ENCODE assay signal across 12 cellular contexts in the genomic region with DNA sequence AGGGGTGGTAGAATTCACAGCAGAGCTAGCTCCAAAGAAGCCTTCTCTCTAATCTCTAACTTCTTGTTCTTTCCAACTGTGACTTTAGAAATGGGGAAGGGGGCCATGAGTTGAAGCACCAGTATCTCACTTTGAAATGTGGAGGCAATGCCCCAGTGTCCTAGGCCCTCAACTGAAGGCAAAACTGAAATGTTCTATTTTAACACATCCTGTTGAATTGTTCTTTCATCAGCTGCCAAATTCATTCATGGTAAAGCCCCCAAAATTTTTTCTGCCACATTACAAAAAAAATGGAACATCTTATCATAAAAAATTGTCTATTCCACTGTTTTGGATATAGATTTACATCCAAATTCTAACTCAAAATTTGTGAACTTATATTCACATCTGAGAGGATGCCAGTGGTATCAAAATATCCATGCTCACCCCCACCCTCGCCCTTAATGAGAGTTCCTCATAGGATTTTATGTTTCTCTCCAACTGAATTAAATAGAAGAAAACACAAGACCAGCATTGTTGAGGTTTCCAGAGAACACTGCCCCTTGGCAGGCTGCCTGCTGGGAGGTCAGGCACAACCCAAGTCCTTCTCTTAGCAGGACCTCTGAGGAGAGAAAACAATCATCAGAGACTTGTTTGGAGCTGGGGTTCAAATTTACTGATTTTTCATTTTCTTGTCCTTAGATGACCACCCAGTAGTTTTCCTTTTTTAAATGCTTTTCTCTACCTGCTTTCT.
DNase-seq lines count a peak whose midpoint lies in the region; ATAC-seq, FAIRE-seq and TF ChIP-seq lines count a peak whose summit lies in the region.
"Had no signal": no experiment of that assay in that cellular context is flagged by ENCODE, and none has a peak within 500 bp of the region (broad histone marks: within the 10 kb centered on the region; RNA-seq: fewer than 3 reads in every experiment).

No MANE protein-coding gene starts in this region.

- DNase-seq in activated CD4-positive, alpha-beta T cell treated with anti-CD3 and anti-CD28 coated beads, Interleukin-2, amount 10 ng/mL, durations not matched to agents 24 days and 14 days: no peak
- no peak for DNase-seq in activated CD4-positive, alpha-beta T cell treated with anti-CD3 and anti-CD28 coated beads, Interleukin-2, amount 50 U/mL, for 1 hour
- peak; percentile 89 for DNase-seq in astrocyte of the hippocampus (ENCODE audit: low read depth, low spot score)
- no peak for DNase-seq in immature natural killer cell
- DNase-seq in stimulated activated naive B cell treated with anti-CD40 and anti-IgM and Interleukin-4, amounts not matched to agents 10 μg/mL and 1 μg/mL and 100 μg/mL, for 72 hours: no peak
- DNase-seq in H54 (ENCODE audit: insufficient read length, low spot score): no peak
- no peak for DNase-seq in GM19238 (ENCODE audit: insufficient read length, low spot score)
- DNase-seq in stimulated activated naive CD4-positive, alpha-beta T cell treated with Interleukin-2 at 50 U/mL for 16 hours (lab: John Stamatoyannopoulos, UW): no peak
- DNase-seq: activated CD4-positive, alpha-beta T cell treated with anti-CD3 and anti-CD28 coated beads for 1 hour; islet precursor cell; stimulated activated CD4-positive, alpha-beta T cell treated with anti-CD3 and anti-CD28 coated beads, Interleukin-15, amount 100 ng/mL, for 24 hours had no signal

- H3K4me1 Mint-ChIP-seq in activated CD4-positive, alpha-beta T cell treated with anti-CD3 and anti-CD28 coated beads, Interleukin-2, amount 10 ng/mL, durations not matched to agents 24 days and 14 days: peaks cover 26% of the 10 kb centered on the region
- peaks cover 22 to 57% of the 10 kb centered on the region in 2 donors for H3K4me1 Mint-ChIP-seq in immature natural killer cell
- peaks cover 5 to 13% of the 10 kb centered on the region in 2 donors for H3K4me1 Mint-ChIP-seq in stimulated activated naive B cell treated with anti-CD40 and anti-IgM and Interleukin-4, amounts not matched to agents 10 μg/mL and 1 μg/mL and 100 μg/mL, for 72 hours

- H3K4me3 Mint-ChIP-seq in activated CD4-positive, alpha-beta T cell treated with anti-CD3 and anti-CD28 coated beads, Interleukin-2, amount 10 ng/mL, durations not matched to agents 24 days and 14 days: no peak overlapping the region
- H3K4me3 Mint-ChIP-seq in immature natural killer cell: no peak overlapping the region
- no peak overlapping the region for H3K4me3 Mint-ChIP-seq in stimulated activated naive B cell treated with anti-CD40 and anti-IgM and Interleukin-4, amounts not matched to agents 10 μg/mL and 1 μg/mL and 100 μg/mL, for 72 hours

- FAIRE-seq in H54 (lab: Jason Lieb, UNC): no peak
- FAIRE-seq: A204.1 had no signal

- H3K9me3 Mint-ChIP-seq in activated CD4-positive, alpha-beta T cell treated with anti-CD3 and anti-CD28 coated beads, Interleukin-2, amount 10 ng/mL, durations not matched to agents 24 days and 14 days: peaks cover 21% of the 10 kb centered on the region
- H3K9me3 Mint-ChIP-seq in immature natural killer cell: no peaks in the 10 kb centered on the region
- H3K9me3 Mint-ChIP-seq in stimulated activated naive B cell treated with anti-CD40 and anti-IgM and Interleukin-4, amounts not matched to agents 10 μg/mL and 1 μg/mL and 100 μg/mL, for 72 hours: peaks cover 0 to 11% of the 10 kb centered on the region in 2 donors

- no peak for ATAC-seq in stimulated activated naive B cell treated with anti-CD40 and anti-IgM and Interleukin-4, amounts not matched to agents 10 μg/mL and 1 μg/mL and 100 μg/mL, for 72 hours (replicated peaks)

- intact Hi-C loops in activated CD4-positive, alpha-beta T cell treated with anti-CD3 and anti-CD28 coated beads, Interleukin-2, amount 10 ng/mL, durations not matched to agents 24 days and 14 days (cut with micrococcal nuclease): no loop called here

- peaks cover 75% of the 10 kb centered on the region for H3K36me3 Mint-ChIP-seq in activated CD4-positive, alpha-beta T cell treated with anti-CD3 and anti-CD28 coated beads, Interleukin-2, amount 10 ng/mL, durations not matched to agents 24 days and 14 days (ENCODE audit: low read depth)
- H3K36me3 Mint-ChIP-seq in immature natural killer cell: peaks cover 32 to 73% (median 60%) of the 10 kb centered on the region in 3 donors
- peaks cover 65 to 77% of the 10 kb centered on the region in 2 donors for H3K36me3 Mint-ChIP-seq in stimulated activated naive B cell treated with anti-CD40 and anti-IgM and Interleukin-4, amounts not matched to agents 10 μg/mL and 1 μg/mL and 100 μg/mL, for 72 hours

- H3K27ac Mint-ChIP-seq in activated CD4-positive, alpha-beta T cell treated with anti-CD3 and anti-CD28 coated beads, Interleukin-2, amount 10 ng/mL, durations not matched to agents 24 days and 14 days: peak overlapping the region; percentile 40
- peak overlapping the region; percentile 58 to 83 (median 78) for H3K27ac Mint-ChIP-seq in immature natural killer cell
- peak overlapping the region; percentile 78 for H3K27ac Mint-ChIP-seq in stimulated activated naive B cell treated with anti-CD40 and anti-IgM and Interleukin-4, amounts not matched to agents 10 μg/mL and 1 μg/mL and 100 μg/mL, for 72 hours

- no peak for TF ChIP-seq POLR2A in H54 (IDR thresholded peaks at IDR 0.05; ENCODE audit: low read depth, low read length)

- H3K27me3 Mint-ChIP-seq in activated CD4-positive, alpha-beta T cell treated with anti-CD3 and anti-CD28 coated beads, Interleukin-2, amount 10 ng/mL, durations not matched to agents 24 days and 14 days: no peaks in the 10 kb centered on the region
- peaks cover 1 to 17% (median 2%) of the 10 kb centered on the region in 3 donors for H3K27me3 Mint-ChIP-seq in immature natural killer cell (ENCODE audit: low read depth in 3 of 3)
- no peaks in the 10 kb centered on the region for H3K27me3 Mint-ChIP-seq in stimulated activated naive B cell treated with anti-CD40 and anti-IgM and Interleukin-4, amounts not matched to agents 10 μg/mL and 1 μg/mL and 100 μg/mL, for 72 hours
